In the genomic region with DNA sequence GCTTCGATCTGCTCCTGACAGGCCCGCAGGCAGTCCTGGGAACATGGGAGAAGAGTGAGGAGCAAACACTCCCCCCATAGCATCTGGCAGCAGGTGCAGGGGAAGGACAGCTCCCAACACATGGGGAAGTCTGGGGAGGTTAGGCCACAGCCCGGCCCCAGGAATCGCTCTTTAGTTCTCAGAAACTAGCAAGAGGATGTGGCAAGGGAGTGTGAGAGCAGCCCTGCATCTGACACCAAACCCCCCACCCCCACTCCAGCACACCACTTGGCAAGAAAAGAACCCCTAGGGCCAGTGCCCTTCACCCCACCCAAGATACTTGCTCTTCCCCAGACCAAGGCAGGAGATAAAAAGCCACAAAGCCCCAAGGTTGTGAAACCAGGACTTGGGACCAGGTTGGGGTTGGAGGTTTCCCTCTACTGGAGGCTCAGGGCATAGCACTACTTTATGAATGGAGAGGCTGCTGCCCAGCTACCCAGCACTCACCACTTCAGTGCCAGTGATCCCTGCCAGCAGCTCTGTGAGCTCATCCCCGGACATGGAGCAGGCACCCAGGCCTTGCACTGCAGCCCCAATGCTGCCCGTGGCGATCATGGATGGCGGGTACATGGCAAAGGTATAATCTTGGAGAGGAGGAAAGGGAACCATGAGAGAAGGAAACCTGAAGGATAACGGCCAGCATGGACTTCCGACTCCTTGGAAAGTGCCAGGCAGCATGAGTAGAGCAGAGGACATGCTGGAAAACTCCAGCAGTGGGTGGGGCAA, we compare ENCODE assay signal across 9 cellular contexts. TPM values are rescaled to one million over a fixed set of nuclear protein-coding genes. Genes with fewer than 3 reads are reported as not detected.
DNase-seq lines count a peak whose midpoint lies in the region; ATAC-seq and TF ChIP-seq lines count a peak whose summit lies in the region.
"Had no signal": no experiment of that assay in that cellular context is flagged by ENCODE, and none has a peak within 500 bp of the region (broad histone marks: within the 10 kb centered on the region; RNA-seq: fewer than 3 reads in every experiment).

No MANE protein-coding gene starts in this region.

- ATAC-seq in GM21526 (IDR thresholded peaks at IDR 0.05; ENCODE audit: low FRiP score, unreplicated experiment): peak; percentile 51
- ATAC-seq in Right ventricle myocardium superior (ENCODE audit: poor library complexity): peak; percentile 79
- peak; percentile 85 for ATAC-seq in aorta (ENCODE audit: low FRiP score)

- H3F3A ChIP-seq in Loucy (ENCODE audit: low read depth): peaks cover 24% of the 10 kb centered on the region; the same call in 1 of the 2 replicates

- H3K27ac Mint-ChIP-seq in progenitor cell of endocrine pancreas: no peak overlapping the region

- intact Hi-C loops in Right ventricle myocardium superior (cut with DNase I): loop anchor here (5.0 kb wide), 1 partner anchor 149 kb away; the partner anchor contains the start of gene TOMM6
- intact Hi-C loops in aorta (cut with DNase I): loop anchor here in 1 of 2 donors (5.0 kb wide), 1 partner anchor 106 kb away; no protein-coding TSS in a partner anchor

- H3K36me3 ChIP-seq in Loucy (ENCODE audit: insufficient read depth, low read length) (peaks cover 58% of the 10 kb centered on the region), aorta (ENCODE audit: control insufficient read depth in 1 of 2, insufficient read depth in 2 of 2, low read length in 1 of 2) (peaks cover 0 to 2% of the 10 kb centered on the region in 2 donors)

- peaks cover 7% of the 10 kb centered on the region for H3K4me1 Mint-ChIP-seq in progenitor cell of endocrine pancreas (ENCODE audit: low read depth)

- DNase-seq in COR-L47 (lab: John Stamatoyannopoulos, UW) (peak; percentile 44), SKM-1 (lab: John Stamatoyannopoulos, UW; ENCODE audit: unreplicated experiment) (peak; percentile 99), Right ventricle myocardium superior (peak; percentile 81), progenitor cell of endocrine pancreas (ENCODE audit: low spot score, unreplicated experiment) (peak; percentile 35), aorta (peak; percentile 75 to 85)
- DNase-seq in activated naive CD8-positive, alpha-beta T cell treated with anti-CD3 and anti-CD28 coated beads, Interleukin-2, amount 50 U/mL, for 16 hours (ENCODE audit: low read depth, low spot score): peak; percentile 35

- H3K4me3 ChIP-seq in Loucy (ENCODE audit: low read length, poor library complexity, severe bottlenecking): peak overlapping the region; percentile 83
- no peak overlapping the region for H3K4me3 ChIP-seq in aorta (ENCODE audit: low read length in 2 of 2)

- H3K79me2 ChIP-seq in Loucy (ENCODE audit: insufficient read depth, low read length): peaks cover 77% of the 10 kb centered on the region

- H3K4me3 Mint-ChIP-seq in progenitor cell of endocrine pancreas (ENCODE audit: low read depth): no peak overlapping the region

- no peaks in the 10 kb centered on the region for H3K9me3 Mint-ChIP-seq in progenitor cell of endocrine pancreas (ENCODE audit: low read depth)

- H2AFZ ChIP-seq in Loucy (ENCODE audit: low read length): no peak overlapping the region

- no peaks in the 10 kb centered on the region for H3K9me3 ChIP-seq in Loucy (ENCODE audit: insufficient read depth, low read depth, low read length)
- H3K9me3 ChIP-seq in aorta (ENCODE audit: control insufficient read depth, low read length): no peaks in the 10 kb centered on the region

- H3K9me2 ChIP-seq in Loucy (replicated peaks; ENCODE audit: low read depth, low read length): no peaks in the 10 kb centered on the region

- peak overlapping the region; percentile 98 for H3K9ac ChIP-seq in Loucy (ENCODE audit: low read depth, low read length, poor library complexity, severe bottlenecking)

- TF ChIP-seq CTCF in Loucy (conservative IDR thresholded peaks at IDR 0.05; ENCODE audit: low read length) (peak; percentile 89), progenitor cell of endocrine pancreas (IDR thresholded peaks at IDR 0.05; ENCODE audit: unreplicated experiment) (peak; percentile 78)

- peaks cover 64% of the 10 kb centered on the region for H4K20me1 ChIP-seq in Loucy (ENCODE audit: insufficient read depth, low read length, poor library complexity, severe bottlenecking)

- peak overlapping the region; percentile 98 for H3K4me2 ChIP-seq in Loucy (ENCODE audit: low read depth, low read length, poor library complexity, severe bottlenecking)

- peaks cover 48% of the 10 kb centered on the region for H3K4me1 ChIP-seq in Loucy (ENCODE audit: insufficient read depth, low read length, poor library complexity, severe bottlenecking)
- H3K4me1 ChIP-seq in aorta (ENCODE audit: control insufficient read depth in 1 of 2, insufficient read depth in 2 of 2, low read length in 2 of 2): no peaks in the 10 kb centered on the region

- H3K27me3 Mint-ChIP-seq in progenitor cell of endocrine pancreas: peaks cover 25% of the 10 kb centered on the region

- H3K27ac ChIP-seq in aorta (ENCODE audit: low read depth in 1 of 2, low read length in 2 of 2): peak overlapping the region in 1 of 2 donors; percentile 10
- H3K27ac ChIP-seq: epithelial cell of prostate had no signal

- H3K36me3 Mint-ChIP-seq in progenitor cell of endocrine pancreas (ENCODE audit: insufficient read depth): peaks cover 5% of the 10 kb centered on the region

- 43 to 52% methylated on average over 10 of the region's 10 CpGs for WGBS in aorta, 2 donors

- peaks cover 5% of the 10 kb centered on the region for H3K27me3 ChIP-seq in Loucy (ENCODE audit: insufficient read depth, low read length, poor library complexity, severe bottlenecking)
- no peaks in the 10 kb centered on the region for H3K27me3 ChIP-seq in aorta (ENCODE audit: control insufficient read depth in 1 of 2, insufficient read depth in 2 of 2, low read length in 1 of 2)

RNA-seq across cellular contexts. Expression of gene CCND3, which starts 5.4 kb away (rescaled TPM):
- 42.3 TPM for total RNA-seq in Right ventricle myocardium superior
- total RNA-seq in progenitor cell of endocrine pancreas: 10.4 and 11.7 TPM in 2 replicates
- 10 to 100 TPM; 47.8 to 51.4 TPM for total RNA-seq in aorta
- polyA plus RNA-seq in aorta: 10 to 100 TPM; 45.2 to 48.3 TPM

RNA-seq across cellular contexts. Expression of gene BYSL, which starts 15.0 kb away (rescaled TPM):
- total RNA-seq in Right ventricle myocardium superior (9.0 TPM), progenitor cell of endocrine pancreas (32.8 and 35.0 TPM in 2 replicates), aorta (10 to 100 TPM in 1 of 2 donors, 1 to 10 TPM in 1; 9.7 to 12.0 TPM)
- polyA plus RNA-seq in aorta: 1 to 10 TPM; 3.4 to 5.6 TPM

RNA-seq across cellular contexts. Expression of gene MED20, which starts 15.3 kb away (rescaled TPM):
- total RNA-seq in Right ventricle myocardium superior: 19.8 TPM
- 31.2 and 37.1 TPM in 2 replicates for total RNA-seq in progenitor cell of endocrine pancreas
- 10 to 100 TPM; 11.7 to 16.1 TPM for total RNA-seq in aorta
- 1 to 10 TPM; 6.1 to 7.5 TPM for polyA plus RNA-seq in aorta

RNA-seq across cellular contexts. Expression of gene USP49, which starts 41.1 kb away (rescaled TPM):
- total RNA-seq in Right ventricle myocardium superior: 1.2 TPM
- total RNA-seq in progenitor cell of endocrine pancreas: 17.3 and 19.4 TPM in 2 replicates
- total RNA-seq in aorta: 1 to 10 TPM; 2.3 to 5.3 TPM
- polyA plus RNA-seq in aorta: 1 to 10 TPM; 1.3 to 1.5 TPM

Comparison
In these comparisons a context has a peak if more than half of its experiments do, and no peak if none do; other contexts are left out.
1. DNase-seq: peak in every context shown above with its lines; median percentile 99 in SKM-1; 81 in Right ventricle myocardium superior; 80 in aorta; 44 in COR-L47; 35 in activated naive CD8-positive, alpha-beta T cell treated with anti-CD3 and anti-CD28 coated beads, Interleukin-2, amount 50 U/mL, for 16 hours; 35 in progenitor cell of endocrine pancreas.